In genomic region chr1:24786191-24786590, GRCh38 we compare ENCODE assay signal across 1 cellular context.
TF ChIP-seq lines count a peak whose summit lies in the region.

No MANE protein-coding gene starts in this region.

TF ChIP-seq in GM23338, 12 proteins besides CTCF, POLR2A, EP300 and RAD21 (continued from another document):
- TF ChIP-seq ZNF462 (CRISPR knock-in tag; IDR thresholded peaks at IDR 0.05) (no peak), EZH2 (IDR thresholded peaks at IDR 0.05; ENCODE audit: low read depth, unreplicated experiment) (no peak), STAT1 (IDR thresholded peaks at IDR 0.05; ENCODE audit: unreplicated experiment) (no peak), ZNF114 (CRISPR knock-in tag; IDR thresholded peaks at IDR 0.05) (no peak), POLR2AphosphoS5 (IDR thresholded peaks at IDR 0.05; ENCODE audit: low read depth) (no peak), EZH2phosphoT487 (IDR thresholded peaks at IDR 0.05; ENCODE audit: unreplicated experiment) (no peak)
